1 cellular context compared by ENCODE assay signal in the genomic region with DNA sequence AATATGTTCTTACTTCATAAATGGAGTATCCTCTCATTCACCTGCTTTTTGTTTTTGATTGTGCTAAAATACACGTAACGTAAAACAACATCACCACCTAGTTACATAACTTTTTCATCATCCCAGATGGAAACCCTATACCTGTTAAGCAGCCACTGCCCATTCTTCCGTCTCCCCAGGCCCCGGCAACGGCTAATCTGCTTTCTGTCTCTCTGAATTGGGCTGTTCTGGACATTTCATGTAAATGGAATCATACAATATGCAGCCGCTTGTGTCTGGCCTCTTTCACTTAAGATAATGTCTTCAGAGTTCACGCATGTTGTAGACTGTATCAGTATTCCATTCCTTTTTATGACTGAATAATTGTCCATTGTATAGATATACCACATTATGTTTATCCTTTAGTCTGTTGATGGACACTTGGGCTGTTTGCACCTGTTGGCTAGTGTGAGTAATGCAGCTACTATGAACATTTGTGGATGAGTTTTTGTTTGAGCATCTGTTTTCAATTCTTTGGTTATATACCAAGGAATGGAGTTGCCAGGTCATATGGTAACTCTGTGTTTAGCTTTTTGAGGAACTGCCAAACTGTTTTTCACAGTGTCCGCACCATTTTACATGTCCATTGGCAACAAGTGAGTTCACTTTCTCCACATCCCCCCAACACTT.
TF ChIP-seq lines count a peak whose summit lies in the region.

No MANE protein-coding gene starts in this region.

TF ChIP-seq in WTC11, 78 proteins besides CTCF, POLR2A, EP300 and RAD21 (continued from another document):
- TF ChIP-seq, protein P1, sequence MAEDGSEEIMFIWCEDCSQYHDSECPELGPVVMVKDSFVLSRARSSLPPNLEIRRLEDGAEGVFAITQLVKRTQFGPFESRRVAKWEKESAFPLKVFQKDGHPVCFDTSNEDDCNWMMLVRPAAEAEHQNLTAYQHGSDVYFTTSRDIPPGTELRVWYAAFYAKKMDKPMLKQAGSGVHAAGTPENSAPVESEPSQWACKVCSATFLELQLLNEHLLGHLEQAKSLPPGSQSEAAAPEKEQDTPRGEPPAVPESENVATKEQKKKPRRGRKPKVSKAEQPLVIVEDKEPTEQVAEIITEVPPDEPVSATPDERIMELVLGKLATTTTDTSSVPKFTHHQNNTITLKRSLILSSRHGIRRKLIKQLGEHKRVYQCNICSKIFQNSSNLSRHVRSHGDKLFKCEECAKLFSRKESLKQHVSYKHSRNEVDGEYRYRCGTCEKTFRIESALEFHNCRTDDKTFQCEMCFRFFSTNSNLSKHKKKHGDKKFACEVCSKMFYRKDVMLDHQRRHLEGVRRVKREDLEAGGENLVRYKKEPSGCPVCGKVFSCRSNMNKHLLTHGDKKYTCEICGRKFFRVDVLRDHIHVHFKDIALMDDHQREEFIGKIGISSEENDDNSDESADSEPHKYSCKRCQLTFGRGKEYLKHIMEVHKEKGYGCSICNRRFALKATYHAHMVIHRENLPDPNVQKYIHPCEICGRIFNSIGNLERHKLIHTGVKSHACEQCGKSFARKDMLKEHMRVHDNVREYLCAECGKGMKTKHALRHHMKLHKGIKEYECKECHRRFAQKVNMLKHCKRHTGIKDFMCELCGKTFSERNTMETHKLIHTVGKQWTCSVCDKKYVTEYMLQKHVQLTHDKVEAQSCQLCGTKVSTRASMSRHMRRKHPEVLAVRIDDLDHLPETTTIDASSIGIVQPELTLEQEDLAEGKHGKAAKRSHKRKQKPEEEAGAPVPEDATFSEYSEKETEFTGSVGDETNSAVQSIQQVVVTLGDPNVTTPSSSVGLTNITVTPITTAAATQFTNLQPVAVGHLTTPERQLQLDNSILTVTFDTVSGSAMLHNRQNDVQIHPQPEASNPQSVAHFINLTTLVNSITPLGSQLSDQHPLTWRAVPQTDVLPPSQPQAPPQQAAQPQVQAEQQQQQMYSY (CRISPR knock-in tag; IDR thresholded peaks at IDR 0.05): no peak
- TF ChIP-seq, protein P2, sequence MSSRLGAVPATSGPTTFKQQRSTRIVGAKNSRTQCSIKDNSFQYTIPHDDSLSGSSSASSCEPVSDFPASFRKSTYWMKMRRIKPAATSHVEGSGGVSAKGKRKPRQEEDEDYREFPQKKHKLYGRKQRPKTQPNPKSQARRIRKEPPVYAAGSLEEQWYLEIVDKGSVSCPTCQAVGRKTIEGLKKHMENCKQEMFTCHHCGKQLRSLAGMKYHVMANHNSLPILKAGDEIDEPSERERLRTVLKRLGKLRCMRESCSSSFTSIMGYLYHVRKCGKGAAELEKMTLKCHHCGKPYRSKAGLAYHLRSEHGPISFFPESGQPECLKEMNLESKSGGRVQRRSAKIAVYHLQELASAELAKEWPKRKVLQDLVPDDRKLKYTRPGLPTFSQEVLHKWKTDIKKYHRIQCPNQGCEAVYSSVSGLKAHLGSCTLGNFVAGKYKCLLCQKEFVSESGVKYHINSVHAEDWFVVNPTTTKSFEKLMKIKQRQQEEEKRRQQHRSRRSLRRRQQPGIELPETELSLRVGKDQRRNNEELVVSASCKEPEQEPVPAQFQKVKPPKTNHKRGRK (CRISPR knock-in tag; IDR thresholded peaks at IDR 0.05; ENCODE audit: borderline replicate concordance): no peak
- no peak for TF ChIP-seq TCF7 (CRISPR knock-in tag; IDR thresholded peaks at IDR 0.05; ENCODE audit: low read depth)
- no peak for TF ChIP-seq GABPB1 (CRISPR knock-in tag; IDR thresholded peaks at IDR 0.05)
- no peak for TF ChIP-seq PRRX2 (CRISPR knock-in tag; IDR thresholded peaks at IDR 0.05)
- TF ChIP-seq, protein P3, sequence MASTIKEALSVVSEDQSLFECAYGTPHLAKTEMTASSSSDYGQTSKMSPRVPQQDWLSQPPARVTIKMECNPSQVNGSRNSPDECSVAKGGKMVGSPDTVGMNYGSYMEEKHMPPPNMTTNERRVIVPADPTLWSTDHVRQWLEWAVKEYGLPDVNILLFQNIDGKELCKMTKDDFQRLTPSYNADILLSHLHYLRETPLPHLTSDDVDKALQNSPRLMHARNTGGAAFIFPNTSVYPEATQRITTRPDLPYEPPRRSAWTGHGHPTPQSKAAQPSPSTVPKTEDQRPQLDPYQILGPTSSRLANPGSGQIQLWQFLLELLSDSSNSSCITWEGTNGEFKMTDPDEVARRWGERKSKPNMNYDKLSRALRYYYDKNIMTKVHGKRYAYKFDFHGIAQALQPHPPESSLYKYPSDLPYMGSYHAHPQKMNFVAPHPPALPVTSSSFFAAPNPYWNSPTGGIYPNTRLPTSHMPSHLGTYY (CRISPR knock-in tag; IDR thresholded peaks at IDR 0.05): no peak
- TF ChIP-seq, protein P4, sequence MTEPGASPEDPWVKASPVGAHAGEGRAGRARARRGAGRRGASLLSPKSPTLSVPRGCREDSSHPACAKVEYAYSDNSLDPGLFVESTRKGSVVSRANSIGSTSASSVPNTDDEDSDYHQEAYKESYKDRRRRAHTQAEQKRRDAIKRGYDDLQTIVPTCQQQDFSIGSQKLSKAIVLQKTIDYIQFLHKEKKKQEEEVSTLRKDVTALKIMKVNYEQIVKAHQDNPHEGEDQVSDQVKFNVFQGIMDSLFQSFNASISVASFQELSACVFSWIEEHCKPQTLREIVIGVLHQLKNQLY (CRISPR knock-in tag; IDR thresholded peaks at IDR 0.05): no peak
- TF ChIP-seq, protein P5, sequence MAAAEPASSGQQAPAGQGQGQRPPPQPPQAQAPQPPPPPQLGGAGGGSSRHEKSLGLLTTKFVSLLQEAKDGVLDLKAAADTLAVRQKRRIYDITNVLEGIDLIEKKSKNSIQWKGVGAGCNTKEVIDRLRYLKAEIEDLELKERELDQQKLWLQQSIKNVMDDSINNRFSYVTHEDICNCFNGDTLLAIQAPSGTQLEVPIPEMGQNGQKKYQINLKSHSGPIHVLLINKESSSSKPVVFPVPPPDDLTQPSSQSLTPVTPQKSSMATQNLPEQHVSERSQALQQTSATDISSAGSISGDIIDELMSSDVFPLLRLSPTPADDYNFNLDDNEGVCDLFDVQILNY (CRISPR knock-in tag; IDR thresholded peaks at IDR 0.05): no peak
